In genomic region chr14:92451245-92451644, GRCh38 we compare ENCODE assay signal across 26 cellular contexts.
A peak's percentile ranks its signal among the peaks of the same experiment; 100 is the strongest.
DNase-seq lines count a peak whose midpoint lies in the region; ATAC-seq and TF ChIP-seq lines count a peak whose summit lies in the region.
"Had no signal": no experiment of that assay in that cellular context is flagged by ENCODE, and none has a peak within 500 bp of the region (broad histone marks: within the 10 kb centered on the region; RNA-seq: fewer than 3 reads in every experiment).

No MANE protein-coding gene starts in this region.

- H4K8ac ChIP-seq in trophoblast cell (ENCODE audit: low read depth, low read length) = no peak overlapping the region

- no peaks in the 10 kb centered on the region for H3K36me3 Mint-ChIP-seq in endodermal cell (ENCODE audit: low read depth)
- H3K36me3 Mint-ChIP-seq: CD8-positive, alpha-beta memory T cell had no signal

- no peaks in the 10 kb centered on the region for H3K79me2 ChIP-seq in trophoblast cell (ENCODE audit: control insufficient read depth, insufficient read depth, low read length, poor library complexity)

- H3K4me1 Mint-ChIP-seq in endodermal cell = peaks cover 8% of the 10 kb centered on the region

- intact Hi-C loops in left ventricle myocardium inferior (cut with micrococcal nuclease) = no loop called here
- intact Hi-C loops in cardiac septum (cut with DNase I) = loop anchor here (10.0 kb wide), 1 partner anchor 234 kb away; no protein-coding TSS in a partner anchor

- TF ChIP-seq CTCF in left ventricle myocardium inferior (IDR thresholded peaks at IDR 0.05; ENCODE audit: borderline replicate concordance) (no peak), endodermal cell (conservative IDR thresholded peaks at IDR 0.05) (no peak), neutrophil (IDR thresholded peaks at IDR 0.05) (no peak)

- H3K27ac ChIP-seq in left ventricle myocardium inferior (replicated peaks) = peak overlapping the region; percentile 68
- H3K27ac ChIP-seq in endodermal cell (ENCODE audit: low read depth, low read length) = no peak overlapping the region
- H3K27ac ChIP-seq in neutrophil = peak overlapping the region; percentile 49
- no peak overlapping the region for H3K27ac ChIP-seq in trophoblast cell (ENCODE audit: low read depth, low read length)

- H3K27me3 Mint-ChIP-seq in endodermal cell (ENCODE audit: insufficient read depth) = peaks cover 8% of the 10 kb centered on the region
- H3K27me3 Mint-ChIP-seq: CD8-positive, alpha-beta memory T cell had no signal

- no peak overlapping the region for H3K4me3 ChIP-seq in left ventricle myocardium inferior
- no peak overlapping the region for H3K4me3 ChIP-seq in endodermal cell (ENCODE audit: low read length)
- no peak overlapping the region for H3K4me3 ChIP-seq in neutrophil (ENCODE audit: low read depth in 1 of 2, low read length in 1 of 2)
- no peak overlapping the region for H3K4me3 ChIP-seq in trophoblast cell (ENCODE audit: low read depth, low read length)
- H3K4me3 ChIP-seq: HAP-1 had no signal

- no peak overlapping the region for H3K9ac ChIP-seq in endodermal cell (ENCODE audit: extremely low read depth, low read length, poor library complexity, severe bottlenecking)
- no peak overlapping the region for H3K9ac ChIP-seq in trophoblast cell (ENCODE audit: low read length)

- H3K79me1 ChIP-seq in trophoblast cell (ENCODE audit: low read length) = no peaks in the 10 kb centered on the region

- no peak overlapping the region for H3K27ac Mint-ChIP-seq in endodermal cell
- H3K27ac Mint-ChIP-seq: HFFc6 had no signal

- no peak overlapping the region for H3K23ac ChIP-seq in trophoblast cell (ENCODE audit: low read length)

- H3K36me3 ChIP-seq in left ventricle myocardium inferior = no peaks in the 10 kb centered on the region
- H3K36me3 ChIP-seq in endodermal cell (ENCODE audit: control insufficient read depth, insufficient read depth, low read length) = no peaks in the 10 kb centered on the region
- no peaks in the 10 kb centered on the region for H3K36me3 ChIP-seq in neutrophil
- H3K36me3 ChIP-seq in trophoblast cell (ENCODE audit: control insufficient read depth in 1 of 2, insufficient read depth in 2 of 2, low read length in 2 of 2) = no peaks in the 10 kb centered on the region
- H3K36me3 ChIP-seq: BE2C, HAP-1 had no signal

- no peak overlapping the region for H2BK120ac ChIP-seq in trophoblast cell (ENCODE audit: insufficient read depth, low read length, poor library complexity)

- H3K14ac ChIP-seq in trophoblast cell (ENCODE audit: low read length) = no peak overlapping the region

- no peaks in the 10 kb centered on the region for H3K27me3 ChIP-seq in left ventricle myocardium inferior (ENCODE audit: low read depth)
- peaks cover 7% of the 10 kb centered on the region for H3K27me3 ChIP-seq in endodermal cell (ENCODE audit: control insufficient read depth, insufficient read depth, low read length, poor library complexity, severe bottlenecking)
- no peaks in the 10 kb centered on the region for H3K27me3 ChIP-seq in neutrophil
- H3K27me3 ChIP-seq in trophoblast cell (ENCODE audit: insufficient read depth, low read length) = no peaks in the 10 kb centered on the region
- H3K27me3 ChIP-seq: BE2C had no signal

- H3K4me3 Mint-ChIP-seq in endodermal cell = no peak overlapping the region
- H3K4me3 Mint-ChIP-seq: CD14-positive monocyte; CD8-positive, alpha-beta memory T cell; HFFc6 had no signal

- no peak overlapping the region for H2AFZ ChIP-seq in trophoblast cell (ENCODE audit: insufficient read depth, low read length, poor library complexity)

- H2BK5ac ChIP-seq in trophoblast cell (ENCODE audit: low read depth, low read length, poor library complexity) = no peak overlapping the region

- H3K4me1 ChIP-seq in left ventricle myocardium inferior = peaks cover 18% of the 10 kb centered on the region
- H3K4me1 ChIP-seq in endodermal cell (ENCODE audit: control insufficient read depth, insufficient read depth, low read length) = peaks cover 6% of the 10 kb centered on the region
- H3K4me1 ChIP-seq in neutrophil (ENCODE audit: control insufficient read depth in 1 of 2, insufficient read depth in 1 of 2, low read depth in 1 of 2, low read length in 1 of 2) = peaks cover 19 to 20% of the 10 kb centered on the region in 2 experiments
- H3K4me1 ChIP-seq in trophoblast cell (ENCODE audit: control insufficient read depth in 1 of 2, insufficient read depth in 2 of 2, low read length in 2 of 2) = peaks cover 2 to 9% of the 10 kb centered on the region in 2 experiments
- H3K4me1 ChIP-seq: BE2C, HAP-1 had no signal

- no peaks in the 10 kb centered on the region for H3K9me3 Mint-ChIP-seq in endodermal cell
- H3K9me3 Mint-ChIP-seq: HFFc6 had no signal

- no peak overlapping the region for H2AK5ac ChIP-seq in trophoblast cell (ENCODE audit: low read length)

- no peak overlapping the region for H4K91ac ChIP-seq in trophoblast cell (ENCODE audit: low read depth, low read length)

- no peak for ATAC-seq in GM19463 (IDR thresholded peaks at IDR 0.05; ENCODE audit: unreplicated experiment)

- DNase-seq in left ventricle myocardium inferior (no peak), cardiac septum (ENCODE audit: low spot score) (no peak), endodermal cell (peak; percentile 58), trophoblast cell (no peak), NCI-H2107 treated with DMSO at 0.1 percent for 48 hours (lab: John Stamatoyannopoulos, UW; ENCODE audit: unreplicated experiment) (no peak)
- DNase-seq: 8988T; ACHN; BE2C; CD8-positive, alpha-beta memory T cell; DMS 273 treated with DMSO at 0.1 percent for 48 hours; DND-41; HFFc6; IMR-90; KG1; MM.1S; NCI-H1417; NCI-H1694; NCI-H2029 treated with DMSO at 0.1 percent for 48 hours; NCI-H2227 treated with DMSO at 0.1 percent for 48 hours; NCI-H526 treated with DMSO at 0.1 percent for 48 hours; RPMI8226; SHP77 treated with DMSO at 0.1 percent for 48 hours had no signal

- 71 to 86% methylated on average over 4 to 9 of the region's 9 CpGs for WGBS in endodermal cell (ENCODE audit: insufficient coverage in 1 of 2, insufficient read length in 1 of 2), 2 experiments
- no CpG with 5 or more reads among the region's 9 CpGs for WGBS in trophoblast cell (ENCODE audit: extremely low coverage, insufficient coverage, insufficient read length)

- H3K9me3 ChIP-seq in left ventricle myocardium inferior (replicated peaks) = no peaks in the 10 kb centered on the region
- H3K9me3 ChIP-seq in endodermal cell (ENCODE audit: control insufficient read depth, low read length) = no peaks in the 10 kb centered on the region
- no peaks in the 10 kb centered on the region for H3K9me3 ChIP-seq in neutrophil
- H3K9me3 ChIP-seq in trophoblast cell (ENCODE audit: insufficient read depth, low read depth, low read length) = peaks cover 1% of the 10 kb centered on the region
- H3K9me3 ChIP-seq: BE2C, HAP-1 had no signal

- no peak overlapping the region for H4K12ac ChIP-seq in trophoblast cell (ENCODE audit: low read depth, low read length)

- no peak overlapping the region for H3K4ac ChIP-seq in trophoblast cell (ENCODE audit: low read depth, low read length)

- H3K18ac ChIP-seq in trophoblast cell (ENCODE audit: low read length) = no peak overlapping the region

- no peak overlapping the region for H2BK12ac ChIP-seq in trophoblast cell (ENCODE audit: low read length)

- H3K4me2 ChIP-seq in trophoblast cell (ENCODE audit: low read length) = no peak overlapping the region

Comparison
In these comparisons a context has a peak if more than half of its experiments do, and no peak if none do; other contexts are left out.
1. H3K27ac ChIP-seq: peak in left ventricle myocardium inferior (single experiment) and neutrophil (single experiment); none in endodermal cell (single experiment) and trophoblast cell (single experiment).